In the genomic region with DNA sequence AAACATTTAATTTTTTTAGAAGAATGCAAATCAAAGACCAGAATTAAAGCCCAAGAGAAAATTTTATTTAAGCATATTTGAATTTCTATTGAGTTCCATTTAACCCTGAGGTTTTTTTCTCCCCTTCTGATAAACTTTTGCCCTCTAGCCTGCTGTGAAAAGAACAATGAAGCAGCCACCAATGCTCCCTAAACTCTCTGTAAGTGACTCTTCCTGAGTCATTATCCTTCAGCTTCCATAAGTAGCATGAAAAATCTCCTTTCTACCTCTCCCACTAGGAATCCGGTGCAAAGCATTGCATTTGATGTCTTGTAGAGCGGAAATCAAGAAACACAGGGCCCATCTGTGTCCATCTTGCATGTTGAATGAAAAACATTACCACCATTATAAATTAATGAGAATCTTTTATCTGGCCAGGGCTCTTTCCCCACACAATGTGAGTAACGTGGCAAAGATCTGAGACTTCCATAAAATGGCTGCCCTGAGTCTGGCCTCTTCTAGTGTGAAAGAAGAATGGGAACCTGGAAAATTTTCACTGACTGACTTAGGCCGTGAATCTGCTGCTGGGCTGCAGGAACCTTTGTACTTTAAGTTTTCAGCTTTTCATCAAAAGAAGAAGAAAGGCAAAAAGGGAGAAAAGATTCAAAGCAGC, we compare ENCODE assay signal across 1 cellular context.
TF ChIP-seq lines count a peak whose summit lies in the region.

No MANE protein-coding gene starts in this region.

TF ChIP-seq in H1, 55 proteins besides CTCF, POLR2A, EP300 and RAD21 (continued from another document):
- TF ChIP-seq KDM4A (IDR thresholded peaks at IDR 0.05; ENCODE audit: low read depth, low read length, severe bottlenecking) (no peak), PHF8 (conservative IDR thresholded peaks at IDR 0.05; ENCODE audit: low read depth, low read length) (no peak), SP1 (IDR thresholded peaks at IDR 0.05; ENCODE audit: low read depth, low read length) (no peak)
- TF ChIP-seq, protein P1, sequence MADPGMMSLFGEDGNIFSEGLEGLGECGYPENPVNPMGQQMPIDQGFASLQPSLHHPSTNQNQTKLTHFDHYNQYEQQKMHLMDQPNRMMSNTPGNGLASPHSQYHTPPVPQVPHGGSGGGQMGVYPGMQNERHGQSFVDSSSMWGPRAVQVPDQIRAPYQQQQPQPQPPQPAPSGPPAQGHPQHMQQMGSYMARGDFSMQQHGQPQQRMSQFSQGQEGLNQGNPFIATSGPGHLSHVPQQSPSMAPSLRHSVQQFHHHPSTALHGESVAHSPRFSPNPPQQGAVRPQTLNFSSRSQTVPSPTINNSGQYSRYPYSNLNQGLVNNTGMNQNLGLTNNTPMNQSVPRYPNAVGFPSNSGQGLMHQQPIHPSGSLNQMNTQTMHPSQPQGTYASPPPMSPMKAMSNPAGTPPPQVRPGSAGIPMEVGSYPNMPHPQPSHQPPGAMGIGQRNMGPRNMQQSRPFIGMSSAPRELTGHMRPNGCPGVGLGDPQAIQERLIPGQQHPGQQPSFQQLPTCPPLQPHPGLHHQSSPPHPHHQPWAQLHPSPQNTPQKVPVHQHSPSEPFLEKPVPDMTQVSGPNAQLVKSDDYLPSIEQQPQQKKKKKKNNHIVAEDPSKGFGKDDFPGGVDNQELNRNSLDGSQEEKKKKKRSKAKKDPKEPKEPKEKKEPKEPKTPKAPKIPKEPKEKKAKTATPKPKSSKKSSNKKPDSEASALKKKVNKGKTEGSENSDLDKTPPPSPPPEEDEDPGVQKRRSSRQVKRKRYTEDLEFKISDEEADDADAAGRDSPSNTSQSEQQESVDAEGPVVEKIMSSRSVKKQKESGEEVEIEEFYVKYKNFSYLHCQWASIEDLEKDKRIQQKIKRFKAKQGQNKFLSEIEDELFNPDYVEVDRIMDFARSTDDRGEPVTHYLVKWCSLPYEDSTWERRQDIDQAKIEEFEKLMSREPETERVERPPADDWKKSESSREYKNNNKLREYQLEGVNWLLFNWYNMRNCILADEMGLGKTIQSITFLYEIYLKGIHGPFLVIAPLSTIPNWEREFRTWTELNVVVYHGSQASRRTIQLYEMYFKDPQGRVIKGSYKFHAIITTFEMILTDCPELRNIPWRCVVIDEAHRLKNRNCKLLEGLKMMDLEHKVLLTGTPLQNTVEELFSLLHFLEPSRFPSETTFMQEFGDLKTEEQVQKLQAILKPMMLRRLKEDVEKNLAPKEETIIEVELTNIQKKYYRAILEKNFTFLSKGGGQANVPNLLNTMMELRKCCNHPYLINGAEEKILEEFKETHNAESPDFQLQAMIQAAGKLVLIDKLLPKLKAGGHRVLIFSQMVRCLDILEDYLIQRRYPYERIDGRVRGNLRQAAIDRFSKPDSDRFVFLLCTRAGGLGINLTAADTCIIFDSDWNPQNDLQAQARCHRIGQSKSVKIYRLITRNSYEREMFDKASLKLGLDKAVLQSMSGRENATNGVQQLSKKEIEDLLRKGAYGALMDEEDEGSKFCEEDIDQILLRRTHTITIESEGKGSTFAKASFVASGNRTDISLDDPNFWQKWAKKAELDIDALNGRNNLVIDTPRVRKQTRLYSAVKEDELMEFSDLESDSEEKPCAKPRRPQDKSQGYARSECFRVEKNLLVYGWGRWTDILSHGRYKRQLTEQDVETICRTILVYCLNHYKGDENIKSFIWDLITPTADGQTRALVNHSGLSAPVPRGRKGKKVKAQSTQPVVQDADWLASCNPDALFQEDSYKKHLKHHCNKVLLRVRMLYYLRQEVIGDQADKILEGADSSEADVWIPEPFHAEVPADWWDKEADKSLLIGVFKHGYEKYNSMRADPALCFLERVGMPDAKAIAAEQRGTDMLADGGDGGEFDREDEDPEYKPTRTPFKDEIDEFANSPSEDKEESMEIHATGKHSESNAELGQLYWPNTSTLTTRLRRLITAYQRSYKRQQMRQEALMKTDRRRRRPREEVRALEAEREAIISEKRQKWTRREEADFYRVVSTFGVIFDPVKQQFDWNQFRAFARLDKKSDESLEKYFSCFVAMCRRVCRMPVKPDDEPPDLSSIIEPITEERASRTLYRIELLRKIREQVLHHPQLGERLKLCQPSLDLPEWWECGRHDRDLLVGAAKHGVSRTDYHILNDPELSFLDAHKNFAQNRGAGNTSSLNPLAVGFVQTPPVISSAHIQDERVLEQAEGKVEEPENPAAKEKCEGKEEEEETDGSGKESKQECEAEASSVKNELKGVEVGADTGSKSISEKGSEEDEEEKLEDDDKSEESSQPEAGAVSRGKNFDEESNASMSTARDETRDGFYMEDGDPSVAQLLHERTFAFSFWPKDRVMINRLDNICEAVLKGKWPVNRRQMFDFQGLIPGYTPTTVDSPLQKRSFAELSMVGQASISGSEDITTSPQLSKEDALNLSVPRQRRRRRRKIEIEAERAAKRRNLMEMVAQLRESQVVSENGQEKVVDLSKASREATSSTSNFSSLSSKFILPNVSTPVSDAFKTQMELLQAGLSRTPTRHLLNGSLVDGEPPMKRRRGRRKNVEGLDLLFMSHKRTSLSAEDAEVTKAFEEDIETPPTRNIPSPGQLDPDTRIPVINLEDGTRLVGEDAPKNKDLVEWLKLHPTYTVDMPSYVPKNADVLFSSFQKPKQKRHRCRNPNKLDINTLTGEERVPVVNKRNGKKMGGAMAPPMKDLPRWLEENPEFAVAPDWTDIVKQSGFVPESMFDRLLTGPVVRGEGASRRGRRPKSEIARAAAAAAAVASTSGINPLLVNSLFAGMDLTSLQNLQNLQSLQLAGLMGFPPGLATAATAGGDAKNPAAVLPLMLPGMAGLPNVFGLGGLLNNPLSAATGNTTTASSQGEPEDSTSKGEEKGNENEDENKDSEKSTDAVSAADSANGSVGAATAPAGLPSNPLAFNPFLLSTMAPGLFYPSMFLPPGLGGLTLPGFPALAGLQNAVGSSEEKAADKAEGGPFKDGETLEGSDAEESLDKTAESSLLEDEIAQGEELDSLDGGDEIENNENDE (IDR thresholded peaks at IDR 0.05; ENCODE audit: insufficient replicate concordance, low read length) = peak; percentile 33
- TF ChIP-seq, protein P2, sequence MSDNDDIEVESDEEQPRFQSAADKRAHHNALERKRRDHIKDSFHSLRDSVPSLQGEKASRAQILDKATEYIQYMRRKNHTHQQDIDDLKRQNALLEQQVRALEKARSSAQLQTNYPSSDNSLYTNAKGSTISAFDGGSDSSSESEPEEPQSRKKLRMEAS (IDR thresholded peaks at IDR 0.05) = no peak
